ENCODE assay signal across 11 cellular contexts in the genomic region with DNA sequence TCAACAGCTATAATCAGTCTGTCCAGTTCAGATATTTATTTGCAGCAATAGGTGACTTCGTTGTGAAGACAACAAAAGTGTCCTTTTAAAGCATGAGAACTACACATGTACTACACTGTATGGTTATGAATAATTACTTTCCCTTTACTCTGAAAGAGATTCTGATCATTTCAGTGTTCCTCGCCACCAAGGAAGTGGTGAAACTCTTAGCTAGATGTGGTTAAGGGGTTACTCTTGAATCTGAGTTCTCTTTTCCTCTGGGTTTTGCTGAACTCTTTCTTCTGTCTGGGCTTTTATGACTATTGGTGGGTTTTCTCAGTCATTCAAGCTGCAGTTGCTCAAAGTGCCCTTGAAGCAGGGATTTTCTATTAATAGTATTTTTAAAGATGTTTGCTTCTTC.
DNase-seq lines count a peak whose midpoint lies in the region; ATAC-seq and TF ChIP-seq lines count a peak whose summit lies in the region.
"Had no signal": no experiment of that assay in that cellular context is flagged by ENCODE, and none has a peak within 500 bp of the region (broad histone marks: within the 10 kb centered on the region; RNA-seq: fewer than 3 reads in every experiment).

No MANE protein-coding gene starts in this region.

- DNase-seq in HuH-7.5 (ENCODE audit: low spot score) (no peak), NCI-H2227 treated with DMSO at 0.1 percent for 48 hours (lab: John Stamatoyannopoulos, UW) (no peak), dermis blood vessel endothelial cell (no peak), RWPE1 (ENCODE audit: low spot score) (no peak)

- peaks cover 42% of the 10 kb centered on the region for H3K27me3 Mint-ChIP-seq in activated naive CD8-positive, alpha-beta T cell

- peak overlapping the region; percentile 75 for H3K4me3 Mint-ChIP-seq in activated naive CD8-positive, alpha-beta T cell
- H3K4me3 Mint-ChIP-seq: GM23338 had no signal

- no peak overlapping the region for H3K27ac ChIP-seq in RWPE1
- H3K27ac ChIP-seq: cardiac muscle cell, SJSA1 had no signal

- peak overlapping the region; percentile 69 for H3K27ac Mint-ChIP-seq in activated naive CD8-positive, alpha-beta T cell
- H3K27ac Mint-ChIP-seq: GM23338 had no signal

- peak; percentile 99 for ATAC-seq in GM18508 (IDR thresholded peaks at IDR 0.05; ENCODE audit: insufficient read depth, unreplicated experiment)
- peak; percentile 97 for ATAC-seq in GM21367 (IDR thresholded peaks at IDR 0.05; ENCODE audit: unreplicated experiment)
- ATAC-seq in HG03354 (IDR thresholded peaks at IDR 0.05; ENCODE audit: poor library complexity, severe bottlenecking, unreplicated experiment): peak; percentile 97
- ATAC-seq: GM23338 had no signal

- no peaks in the 10 kb centered on the region for H3K9me3 Mint-ChIP-seq in activated naive CD8-positive, alpha-beta T cell (ENCODE audit: low read depth)
- H3K9me3 Mint-ChIP-seq: GM23338 had no signal

- no peaks in the 10 kb centered on the region for H3K36me3 Mint-ChIP-seq in activated naive CD8-positive, alpha-beta T cell

- CTCF ChIA-PET in RWPE1 (lab: Yijun Ruan, JAX): interaction anchor here (0.8 kb wide), 1 partner anchor 533 kb away, joined by 3 read pairs; no protein-coding TSS in a partner anchor

- H3K4me1 Mint-ChIP-seq in activated naive CD8-positive, alpha-beta T cell (ENCODE audit: low read depth): peaks cover 40% of the 10 kb centered on the region
- H3K4me1 Mint-ChIP-seq: GM23338 had no signal

- POLR2A ChIA-PET in RWPE1 (lab: Yijun Ruan, JAX; ENCODE audit: low non-redundant PET): no interaction called here

- TF ChIP-seq CTCF in RWPE1 (conservative IDR thresholded peaks at IDR 0.05; ENCODE audit: low read depth): no peak
